12 cellular contexts compared by ENCODE assay signal in the genomic region with DNA sequence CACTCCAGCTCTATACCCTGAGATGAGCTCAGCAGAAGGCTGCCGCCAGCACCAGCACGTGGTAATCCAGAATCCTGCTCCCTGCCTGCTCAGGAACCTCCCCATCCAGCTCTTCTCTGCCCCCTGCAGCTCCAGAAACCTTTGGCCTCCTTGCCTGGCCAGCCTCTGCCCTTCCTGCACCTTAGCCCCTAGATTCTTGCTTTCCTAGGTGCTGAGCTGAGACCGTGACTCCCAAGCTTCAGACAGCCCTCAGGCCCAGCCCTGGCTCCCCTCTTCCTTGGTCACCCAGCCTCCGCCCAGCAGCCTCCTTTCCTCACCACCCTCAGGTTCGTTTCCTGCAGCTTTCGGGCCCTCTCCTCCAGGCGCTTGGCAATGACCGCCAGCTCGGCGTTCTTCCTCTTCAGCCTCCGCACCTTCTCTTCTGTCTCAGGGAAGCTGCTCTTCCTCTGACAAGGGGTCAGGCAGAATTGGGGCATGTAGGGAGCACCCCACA. TPM values are rescaled to one million over a fixed set of nuclear protein-coding genes. Genes with fewer than 3 reads are reported as not detected.
A peak's percentile ranks its signal among the peaks of the same experiment; 100 is the strongest.
DNase-seq lines count a peak whose midpoint lies in the region; ATAC-seq and TF ChIP-seq lines count a peak whose summit lies in the region.
"Had no signal": no experiment of that assay in that cellular context is flagged by ENCODE, and none has a peak within 500 bp of the region (broad histone marks: within the 10 kb centered on the region; RNA-seq: fewer than 3 reads in every experiment).

No MANE protein-coding gene starts in this region.

- H2BK12ac ChIP-seq in H9 (ENCODE audit: insufficient read length, low read depth, low read length) = no peak overlapping the region

- WGBS in H9 (ENCODE audit: extremely low coverage, insufficient read length, low lambda C conversion rate) = no CpG with 5 or more reads among the region's 11 CpGs

- POLR2A ChIA-PET in CD8-positive, alpha-beta memory T cell (lab: Charles Lee) = interaction anchor here (0.9 to 13.6 kb wide), 5 partner anchors 8 to 155 kb away, joined by 3 to 491 read pairs (median 4); a partner anchor contains a TSS
- POLR2A ChIA-PET in activated CD8-positive, alpha-beta T cell treated with anti-CD3 and anti-CD28 coated beads for 36 hours (lab: Charles Lee) = interaction anchor here (0.7 to 26.8 kb wide), 5 partner anchors 9 to 148 kb away, joined by 3 to 1558 read pairs (median 66); a partner anchor contains a TSS

- H2AK5ac ChIP-seq in H9 (ENCODE audit: insufficient read length, low read length) = no peak overlapping the region

- H3K4me3 ChIP-seq in CD8-positive, alpha-beta memory T cell (ENCODE audit: low read length) = no peak overlapping the region
- no peak overlapping the region for H3K4me3 ChIP-seq in colonic mucosa

- 0 out of 2 replicates have a peak overlapping the region, but pooled peaks have one; percentile 3 for H3K14ac ChIP-seq in H9 (ENCODE audit: insufficient read depth, low read length)

- no peak overlapping the region for H2BK5ac ChIP-seq in H9 (ENCODE audit: insufficient read length, low read length)

- no peak overlapping the region for H2BK15ac ChIP-seq in H9 (ENCODE audit: low read depth, low read length)

- H3K27ac ChIP-seq in CD8-positive, alpha-beta memory T cell (ENCODE audit: low read depth, low read length) = no peak overlapping the region
- H3K27ac ChIP-seq in H9 (ENCODE audit: insufficient read length, low read depth, low read length) = no peak overlapping the region
- H3K27ac ChIP-seq in colonic mucosa = no peak overlapping the region

- peaks cover 46 to 65% (median 58%) of the 10 kb centered on the region in 3 donors for H3K4me1 Mint-ChIP-seq in CD8-positive, alpha-beta memory T cell
- H3K4me1 Mint-ChIP-seq in H9 = peaks cover 40 to 52% of the 10 kb centered on the region in 2 experiments
- H3K4me1 Mint-ChIP-seq in activated CD8-positive, alpha-beta T cell treated with anti-CD3 and anti-CD28 coated beads for 36 hours (ENCODE audit: low read depth) = peaks cover 40% of the 10 kb centered on the region
- H3K4me1 Mint-ChIP-seq in naive B cell = peaks cover 52 to 78% (median 64%) of the 10 kb centered on the region in 3 donors

- H3K4me3 Mint-ChIP-seq in CD8-positive, alpha-beta memory T cell = peak overlapping the region; percentile 17 to 94 (median 75)
- H3K4me3 Mint-ChIP-seq in H9 = peak overlapping the region; percentile 10 to 48; a peak in 3 of 5 replicates
- peak overlapping the region; percentile 81 for H3K4me3 Mint-ChIP-seq in activated CD8-positive, alpha-beta T cell treated with anti-CD3 and anti-CD28 coated beads for 36 hours
- H3K4me3 Mint-ChIP-seq in naive B cell = peak overlapping the region; percentile 48 to 100 (median 62)

- no peak overlapping the region for H2BK20ac ChIP-seq in H9 (ENCODE audit: low read depth, low read length, poor library complexity, severe bottlenecking)

- DNase-seq in CD8-positive, alpha-beta memory T cell = no peak
- no peak for DNase-seq in H9
- no peak for DNase-seq in activated CD8-positive, alpha-beta T cell treated with anti-CD3 and anti-CD28 coated beads for 36 hours
- DNase-seq in naive B cell = no peak
- no peak for DNase-seq in NCI-H146 (lab: John Stamatoyannopoulos, UW)
- no peak for DNase-seq in colonic mucosa
- no peak for DNase-seq in NCI-H2107 treated with DMSO at 0.1 percent for 48 hours (lab: John Stamatoyannopoulos, UW; ENCODE audit: unreplicated experiment)
- DNase-seq in globus pallidus (ENCODE audit: low spot score) = no peak
- DNase-seq: kidney glomerular epithelial cell had no signal

- H3K36me3 Mint-ChIP-seq in CD8-positive, alpha-beta memory T cell = peaks cover 9 to 44% (median 12%) of the 10 kb centered on the region in 3 donors
- H3K36me3 Mint-ChIP-seq in H9 (ENCODE audit: insufficient read depth in 1 of 3, low read depth in 3 of 3) (peaks cover 0 to 10% (median 2%) of the 10 kb centered on the region in 3 experiments; a peak in 5 of 7 replicates), naive B cell (peaks cover 7 to 10% of the 10 kb centered on the region in 2 donors)
- H3K36me3 Mint-ChIP-seq in activated CD8-positive, alpha-beta T cell treated with anti-CD3 and anti-CD28 coated beads for 36 hours (ENCODE audit: low read depth) = peaks cover 28% of the 10 kb centered on the region

- no peaks in the 10 kb centered on the region for H3K27me3 ChIP-seq in CD8-positive, alpha-beta memory T cell (ENCODE audit: insufficient read depth, low read length, poor library complexity, severe bottlenecking)
- H3K27me3 ChIP-seq in H9 (ENCODE audit: insufficient read depth, low read length) (no peaks in the 10 kb centered on the region; the same call in 1 of the 2 replicates), colonic mucosa (no peaks in the 10 kb centered on the region)

- H3K79me2 ChIP-seq in H9 (ENCODE audit: insufficient read depth, low read length) = no peaks in the 10 kb centered on the region

- no peaks in the 10 kb centered on the region for H3K9me3 ChIP-seq in CD8-positive, alpha-beta memory T cell (ENCODE audit: low read length)
- H3K9me3 ChIP-seq in H9 (ENCODE audit: control insufficient read depth, low read depth, low read length) (no peaks in the 10 kb centered on the region), colonic mucosa (no peaks in the 10 kb centered on the region)

- H3K23me2 ChIP-seq in H9 (ENCODE audit: insufficient read length, low read depth, low read length, poor library complexity, severe bottlenecking) = peaks cover 15% of the 10 kb centered on the region

- H3K23ac ChIP-seq in H9 (ENCODE audit: insufficient read length, low read depth, low read length) = no peak overlapping the region

- H2BK120ac ChIP-seq in H9 (ENCODE audit: low read depth, low read length, poor library complexity, severe bottlenecking) = no peak overlapping the region

- no peaks in the 10 kb centered on the region for H3K27me3 Mint-ChIP-seq in CD8-positive, alpha-beta memory T cell
- H3K27me3 Mint-ChIP-seq in H9 (ENCODE audit: low read depth) = peaks cover 44% of the 10 kb centered on the region
- H3K27me3 Mint-ChIP-seq in activated CD8-positive, alpha-beta T cell treated with anti-CD3 and anti-CD28 coated beads for 36 hours = peaks cover 4% of the 10 kb centered on the region
- H3K27me3 Mint-ChIP-seq in naive B cell = no peaks in the 10 kb centered on the region

- peaks cover 34% of the 10 kb centered on the region for H3K4me1 ChIP-seq in CD8-positive, alpha-beta memory T cell (ENCODE audit: insufficient read depth, low read length)
- H3K4me1 ChIP-seq in H9 (ENCODE audit: insufficient read depth, low read length) = peaks cover 4% of the 10 kb centered on the region; the same call in 1 of the 2 replicates
- H3K4me1 ChIP-seq in colonic mucosa = no peaks in the 10 kb centered on the region

- no peak for ATAC-seq in activated CD8-positive, alpha-beta T cell treated with anti-CD3 and anti-CD28 coated beads for 36 hours
- no peak for ATAC-seq in naive B cell (ENCODE audit: low read depth in 2 of 2)
- ATAC-seq: esophagus mucosa had no signal

- H2AFZ ChIP-seq in H9 (ENCODE audit: low read length) = no peak overlapping the region

- no peak overlapping the region for H4K5ac ChIP-seq in H9 (ENCODE audit: insufficient read length, low read depth, low read length)

- H4K91ac ChIP-seq in H9 (ENCODE audit: insufficient read length, low read depth, low read length) = no peak overlapping the region

- H3K79me1 ChIP-seq in H9 (ENCODE audit: insufficient read depth, low read depth, low read length, poor library complexity, severe bottlenecking) = no peaks in the 10 kb centered on the region

- peaks cover 10% of the 10 kb centered on the region for H3K36me3 ChIP-seq in CD8-positive, alpha-beta memory T cell (ENCODE audit: insufficient read depth, low read length)
- no peaks in the 10 kb centered on the region for H3K36me3 ChIP-seq in colonic mucosa

- H3K4ac ChIP-seq in H9 (ENCODE audit: low read depth, low read length) = no peak overlapping the region

- H3K56ac ChIP-seq in H9 (ENCODE audit: insufficient read length, low read depth, low read length) = no peak overlapping the region

- no peaks in the 10 kb centered on the region for H4K20me1 ChIP-seq in H9 (ENCODE audit: control insufficient read depth, insufficient read depth, insufficient read length)

- CTCF ChIA-PET in CD8-positive, alpha-beta memory T cell (lab: Charles Lee) = interaction anchor here (1.0 to 15.4 kb wide), 6 partner anchors 9 to 92 kb away, joined by 3 to 504 read pairs (median 12); a partner anchor contains a TSS
- CTCF ChIA-PET in activated CD8-positive, alpha-beta T cell treated with anti-CD3 and anti-CD28 coated beads for 36 hours (lab: Charles Lee) = interaction anchor here (0.7 to 4.0 kb wide), 8 partner anchors 8 to 91 kb away, joined by 3 to 56 read pairs (median 4); a partner anchor contains a TSS

- no peak overlapping the region for H3K18ac ChIP-seq in H9 (ENCODE audit: insufficient read length, low read depth, low read length)

- peak overlapping the region in 6 of 8 donors; percentile 3 to 98 (median 80) for H3K27ac Mint-ChIP-seq in CD8-positive, alpha-beta memory T cell
- H3K27ac Mint-ChIP-seq in H9 = no peak overlapping the region
- H3K27ac Mint-ChIP-seq in activated CD8-positive, alpha-beta T cell treated with anti-CD3 and anti-CD28 coated beads for 36 hours = peak overlapping the region; percentile 26
- peak overlapping the region in 4 of 6 donors; percentile 39 to 79 (median 68) for H3K27ac Mint-ChIP-seq in naive B cell

- no peak overlapping the region for H3T11ph ChIP-seq in H9 (ENCODE audit: low read length)

- no peak overlapping the region for H3K9ac ChIP-seq in H9 (ENCODE audit: extremely low read depth, insufficient read length, low read length)
- no peak overlapping the region for H3K9ac ChIP-seq in colonic mucosa (ENCODE audit: low read depth in 2 of 2, low read length in 2 of 2)

- TF ChIP-seq CTCF in H9 (conservative IDR thresholded peaks at IDR 0.05) (no peak), colonic mucosa (IDR thresholded peaks at IDR 0.05) (no peak)
- no peak for TF ChIP-seq CTCF in activated CD8-positive, alpha-beta T cell treated with anti-CD3 and anti-CD28 coated beads for 36 hours (IDR thresholded peaks at IDR 0.05)

- no peaks in the 10 kb centered on the region for H3K9me3 Mint-ChIP-seq in CD8-positive, alpha-beta memory T cell
- H3K9me3 Mint-ChIP-seq in H9 (no peaks in the 10 kb centered on the region), naive B cell (no peaks in the 10 kb centered on the region)
- no peaks in the 10 kb centered on the region for H3K9me3 Mint-ChIP-seq in activated CD8-positive, alpha-beta T cell treated with anti-CD3 and anti-CD28 coated beads for 36 hours

- no peak overlapping the region for H4K8ac ChIP-seq in H9 (replicated peaks; ENCODE audit: insufficient read length, low read depth, low read length)

- intact Hi-C loops in activated CD8-positive, alpha-beta T cell treated with anti-CD3 and anti-CD28 coated beads for 36 hours (cut with micrococcal nuclease) = no loop called here
- intact Hi-C loops in colonic mucosa (cut with DNase I) = no loop called here

- no peak overlapping the region for H3K4me2 ChIP-seq in H9 (ENCODE audit: insufficient read depth, insufficient read length, low read length)

RNA-seq across cellular contexts. Expression of a gene that starts 2.6 kb away (rescaled TPM):
- total RNA-seq in CD8-positive, alpha-beta memory T cell = 10 to 100 TPM; 14.4 to 15.0 TPM
- polyA plus RNA-seq in CD8-positive, alpha-beta memory T cell = 4.0 TPM
- total RNA-seq in H9 (2021) = 17.3 and 19.0 TPM in 2 replicates
- total RNA-seq in activated CD8-positive, alpha-beta T cell treated with anti-CD3 and anti-CD28 coated beads for 36 hours = 10 to 100 TPM; 21.1 to 24.1 TPM
- polyA plus RNA-seq in naive B cell (ENCODE audit: low read depth in 6 of 6) = under 1 TPM in 4 of 6 donors, not detected in 2; 0.03 to 0.58 (median 0.38) TPM
- total RNA-seq in colonic mucosa = 1 to 10 TPM; 3.7 to 5.4 TPM
- total RNA-seq: NCI-H460, pulmonary artery endothelial cell had no signal

RNA-seq across cellular contexts. Expression of a gene that starts 26.0 kb away (rescaled TPM):
- 100 to 1,000 TPM; 145 to 149 TPM for total RNA-seq in CD8-positive, alpha-beta memory T cell
- 97.5 TPM for polyA plus RNA-seq in CD8-positive, alpha-beta memory T cell
- total RNA-seq in H9 (2021) = 107 and 109 TPM in 2 replicates
- 100 to 1,000 TPM; 104 to 110 TPM for total RNA-seq in activated CD8-positive, alpha-beta T cell treated with anti-CD3 and anti-CD28 coated beads for 36 hours
- 100 to 1,000 TPM in 4 of 6 donors, 10 to 100 TPM in 2; 77.4 to 128 (median 110) TPM for polyA plus RNA-seq in naive B cell (ENCODE audit: low read depth in 6 of 6)
- 10 to 100 TPM; 68.7 to 75.3 TPM for total RNA-seq in colonic mucosa

RNA-seq across cellular contexts. Expression of a gene that starts 45.3 kb away (rescaled TPM):
- not detected for total RNA-seq in CD8-positive, alpha-beta memory T cell
- not detected for polyA plus RNA-seq in CD8-positive, alpha-beta memory T cell
- not detected in 2 replicates for total RNA-seq in H9 (2021)
- not detected for total RNA-seq in activated CD8-positive, alpha-beta T cell treated with anti-CD3 and anti-CD28 coated beads for 36 hours
- under 1 TPM in 2 of 6 donors, not detected in 4; 0.12 to 0.29 TPM for polyA plus RNA-seq in naive B cell (ENCODE audit: low read depth in 6 of 6)
- not detected for total RNA-seq in colonic mucosa
- total RNA-seq: esophagus mucosa, NCI-H460 had no signal

Comparison
In these comparisons a context has a peak if more than half of its experiments do, and no peak if none do; other contexts are left out.
1. H3K27ac Mint-ChIP-seq: peak in CD8-positive, alpha-beta memory T cell (6 of 8), activated CD8-positive, alpha-beta T cell treated with anti-CD3 and anti-CD28 coated beads for 36 hours (single experiment) and naive B cell (4 of 6); none in H9 (0 of 3).
2. H3K4me3 Mint-ChIP-seq: peak in every context shown above with its lines; median percentile 81 in activated CD8-positive, alpha-beta T cell treated with anti-CD3 and anti-CD28 coated beads for 36 hours; 75 in CD8-positive, alpha-beta memory T cell; 62 in naive B cell; 29 in H9.